Comparison of ENCODE assay signal across 9 cellular contexts in the genomic region with DNA sequence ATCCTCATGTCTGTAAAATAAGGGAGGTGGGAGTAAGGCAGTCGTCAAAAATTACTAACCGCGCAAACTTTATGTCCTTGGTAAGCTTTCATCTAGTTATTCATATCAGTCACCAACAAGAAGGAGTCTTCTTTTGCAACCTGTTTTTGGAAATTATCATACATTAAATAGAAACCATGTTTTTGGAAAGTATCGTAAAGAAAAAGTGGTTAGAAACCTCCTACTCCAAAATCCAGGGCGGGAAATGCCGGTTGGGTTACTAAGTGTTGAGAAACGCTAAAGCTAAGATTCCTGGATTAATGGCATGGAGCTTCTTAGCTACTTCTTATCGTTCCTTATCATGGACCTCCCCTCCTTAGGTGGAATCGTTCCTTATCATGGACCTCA. TPM values are rescaled to one million over a fixed set of nuclear protein-coding genes. Genes with fewer than 3 reads are reported as not detected.
A peak's percentile ranks its signal among the peaks of the same experiment; 100 is the strongest.
DNase-seq lines count a peak whose midpoint lies in the region; ATAC-seq and TF ChIP-seq lines count a peak whose summit lies in the region.
"Had no signal": no experiment of that assay in that cellular context is flagged by ENCODE, and none has a peak within 500 bp of the region (broad histone marks: within the 10 kb centered on the region; RNA-seq: fewer than 3 reads in every experiment).

No MANE protein-coding gene starts in this region.

- H3K79me2 ChIP-seq in Loucy (ENCODE audit: insufficient read depth, low read length) (no peaks in the 10 kb centered on the region), osteoblast (ENCODE audit: insufficient read depth, low read length) (peaks cover 8% of the 10 kb centered on the region)

- H3K4me3 Mint-ChIP-seq in effector memory CD8-positive, alpha-beta T cell: peak overlapping the region; percentile 87 to 90

- H3K9me3 Mint-ChIP-seq in effector memory CD8-positive, alpha-beta T cell: no peaks in the 10 kb centered on the region

- peak overlapping the region; percentile 93 for H3K4me3 ChIP-seq in Loucy (ENCODE audit: low read length, poor library complexity, severe bottlenecking)
- peak overlapping the region; percentile 95 for H3K4me3 ChIP-seq in osteoblast (ENCODE audit: insufficient read depth, low read length)

- H3K4me1 Mint-ChIP-seq in effector memory CD8-positive, alpha-beta T cell (ENCODE audit: low read depth in 2 of 2): peaks cover 7 to 16% of the 10 kb centered on the region in 2 donors

- H3K9me3 ChIP-seq in Loucy (ENCODE audit: insufficient read depth, low read depth, low read length) (no peaks in the 10 kb centered on the region), osteoblast (ENCODE audit: low read depth, low read length) (no peaks in the 10 kb centered on the region)

- DNase-seq in EH (ENCODE audit: low read depth): peak; percentile 34
- DNase-seq in effector memory CD8-positive, alpha-beta T cell: no peak
- no peak for DNase-seq in osteoblast (ENCODE audit: insufficient read length, low spot score, missing footprints)
- DNase-seq in activated CD4-positive, CD25-positive, alpha-beta regulatory T cell (lab: John Stamatoyannopoulos, UW): no peak
- DNase-seq: NCI-H187 had no signal

- H3F3A ChIP-seq in Loucy (ENCODE audit: low read depth): no peaks in the 10 kb centered on the region

- H3K4me1 ChIP-seq in Loucy (ENCODE audit: insufficient read depth, low read length, poor library complexity, severe bottlenecking) (peaks cover 9% of the 10 kb centered on the region), osteoblast (ENCODE audit: insufficient read depth, low read length) (peaks cover 17% of the 10 kb centered on the region)

- peak overlapping the region; percentile 72 for H3K9ac ChIP-seq in Loucy (ENCODE audit: low read depth, low read length, poor library complexity, severe bottlenecking)

- H3K4me2 ChIP-seq in Loucy (ENCODE audit: low read depth, low read length, poor library complexity, severe bottlenecking) (peak overlapping the region; percentile 80), osteoblast (ENCODE audit: insufficient read depth, low read length) (peak overlapping the region; percentile 98)

- no peak for ATAC-seq in effector memory CD8-positive, alpha-beta T cell (replicated peaks)
- ATAC-seq in HG03520 (IDR thresholded peaks at IDR 0.05; ENCODE audit: unreplicated experiment): no peak
- ATAC-seq in HG03196 (IDR thresholded peaks at IDR 0.05; ENCODE audit: unreplicated experiment): no peak
- no peak for ATAC-seq in activated CD4-positive, CD25-positive, alpha-beta regulatory T cell treated with anti-CD3 and anti-CD28 coated beads, Interleukin-2, amount 50 U/mL, for 24 hours

- H3K36me3 Mint-ChIP-seq in effector memory CD8-positive, alpha-beta T cell (ENCODE audit: insufficient read depth): peaks cover 12% of the 10 kb centered on the region

- no peaks in the 10 kb centered on the region for H3K9me2 ChIP-seq in Loucy (replicated peaks; ENCODE audit: low read depth, low read length)

- H4K20me1 ChIP-seq in Loucy (ENCODE audit: insufficient read depth, low read length, poor library complexity, severe bottlenecking) (no peaks in the 10 kb centered on the region), osteoblast (ENCODE audit: insufficient read depth, low read length) (no peaks in the 10 kb centered on the region)

- TF ChIP-seq CTCF in Loucy (conservative IDR thresholded peaks at IDR 0.05; ENCODE audit: low read length): no peak
- TF ChIP-seq CTCF in osteoblast (IDR thresholded peaks at IDR 0.05; ENCODE audit: extremely low read depth, low read depth, low read length): no peak

- H3K36me3 ChIP-seq in Loucy (ENCODE audit: insufficient read depth, low read length): no peaks in the 10 kb centered on the region
- H3K36me3 ChIP-seq in osteoblast (ENCODE audit: insufficient read depth, low read length): no peaks in the 10 kb centered on the region

- H3K27me3 Mint-ChIP-seq in effector memory CD8-positive, alpha-beta T cell: no peaks in the 10 kb centered on the region

- H3K27ac ChIP-seq in osteoblast (ENCODE audit: low read depth, low read length): peak overlapping the region; percentile 79

- H3K27ac Mint-ChIP-seq in effector memory CD8-positive, alpha-beta T cell: peak overlapping the region; percentile 79 to 86

- H2AFZ ChIP-seq in Loucy (ENCODE audit: low read length) (peak overlapping the region; percentile 100), osteoblast (ENCODE audit: low read length) (peak overlapping the region; percentile 100)

- H3K27me3 ChIP-seq in Loucy (ENCODE audit: insufficient read depth, low read length, poor library complexity, severe bottlenecking) (no peaks in the 10 kb centered on the region), osteoblast (ENCODE audit: insufficient read depth, low read length) (no peaks in the 10 kb centered on the region)

RNA-seq across cellular contexts. Expression of a gene that starts 0.8 kb away (rescaled TPM):
- total RNA-seq in osteoblast: 5.8 and 9.1 TPM in 2 replicates

RNA-seq across cellular contexts. Expression of a gene that starts 29.4 kb away (rescaled TPM):
- 1.1 and 1.2 TPM in 2 replicates for total RNA-seq in osteoblast
